25 cellular contexts compared by ENCODE assay signal in genomic region chr17:61282377-61282776, GRCh38.
"Had no signal": no experiment of that assay in that cellular context is flagged by ENCODE, and none has a peak within 500 bp of the region (broad histone marks: within the 10 kb centered on the region; RNA-seq: fewer than 3 reads in every experiment).

No MANE protein-coding gene starts in this region.

- ATAC-seq: activated T-cell treated with anti-CD3 and anti-CD28 coated beads, Interleukin-2, amount 50 U/mL, for 4 hours; PC-3; T-cell had no signal

- H3K27me3 ChIP-seq: brain microvascular endothelial cell, cardiac muscle cell had no signal

- FAIRE-seq: RCC 7860 had no signal

- H3K4me3 ChIP-seq: cardiac muscle cell had no signal

- H3K27ac ChIP-seq: brain microvascular endothelial cell, cardiac muscle cell, VCaP had no signal

- DNase-seq: activated CD4-positive, alpha-beta memory T cell treated with anti-CD3 and anti-CD28 coated beads for 36 hours; activated CD4-positive, alpha-beta T cell treated with anti-CD3 and anti-CD28 coated beads, Interleukin-2, amount 10 ng/mL, durations not matched to agents 7 days and 5 days; activated CD4-positive, CD25-positive, alpha-beta regulatory T cell; activated CD8-positive, alpha-beta memory T cell treated with anti-CD3 and anti-CD28 coated beads for 24 hours; activated effector memory CD4-positive, alpha-beta T cell treated with anti-CD3 and anti-CD28 coated beads, Interleukin-2, amount 50 U/mL, for 16 hours; activated naive CD4-positive, alpha-beta T cell treated with Interleukin-2 at 50 U/mL for 16 hours; activated naive CD8-positive, alpha-beta T cell treated with anti-CD3 and anti-CD28 coated beads for 36 hours; activated T-cell treated with anti-CD3 and anti-CD28 coated beads, Interleukin-2, amount 50 U/mL, for 4 hours; brain microvascular endothelial cell; NCI-H1092 treated with DMSO at 0.1 percent for 48 hours; NCI-H1417 treated with DMSO at 0.1 percent for 48 hours; NCI-H1694; NCI-H2029; NCI-H345; NCI-H510A; NCI-H526 treated with DMSO at 0.1 percent for 48 hours; NCI-H82; PC-3; SIG-M5; T-cell; T-helper 2 cell; T1000 had no signal

- H3K36me3 ChIP-seq: brain microvascular endothelial cell, cardiac muscle cell had no signal
